ENCODE assay signal across 8 cellular contexts in the genomic region with DNA sequence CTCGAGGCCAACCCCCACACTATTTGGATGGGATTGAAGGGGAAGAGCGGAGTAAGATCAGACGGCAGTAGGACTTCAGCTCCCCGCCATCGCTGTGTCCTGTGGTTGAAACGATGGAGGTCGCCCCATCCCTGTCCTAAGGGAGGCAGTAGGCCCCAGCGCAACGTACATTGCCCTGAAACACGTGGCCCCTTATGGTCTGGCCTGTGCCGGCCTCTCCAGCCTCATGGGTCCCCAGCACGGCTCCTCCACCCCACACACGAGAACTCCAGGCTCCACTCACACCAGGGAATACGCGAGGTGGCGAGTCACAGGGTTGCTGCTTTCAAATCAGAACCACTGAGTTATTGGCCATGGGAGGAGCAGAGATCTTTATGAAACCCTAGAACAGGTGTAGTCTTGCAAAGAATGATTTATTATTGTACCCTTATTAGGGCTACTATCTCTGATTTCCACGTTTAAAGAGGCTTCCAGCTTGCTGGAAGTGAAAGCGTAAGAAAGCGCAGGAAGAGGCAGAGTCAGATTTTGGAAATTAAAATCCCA. TPM values are rescaled to one million over a fixed set of nuclear protein-coding genes. Genes with fewer than 3 reads are reported as not detected.
DNase-seq lines count a peak whose midpoint lies in the region; ATAC-seq and TF ChIP-seq lines count a peak whose summit lies in the region.

No MANE protein-coding gene starts in this region.

- peak overlapping the region; percentile 53 for H3K27ac ChIP-seq in CD8-positive, alpha-beta memory T cell (ENCODE audit: low read depth, low read length)
- H3K27ac ChIP-seq in hepatocyte = peak overlapping the region; percentile 45

- WGBS in hepatocyte (ENCODE audit: low lambda C conversion rate, missing lambda C conversion rate) = 53% methylated on average over 19 of the region's 19 CpGs

- TF ChIP-seq CTCF in HFF-Myc (IDR thresholded peaks at IDR 0.05; ENCODE audit: low read depth, low read length, missing control alignments) (no peak), hepatocyte (IDR thresholded peaks at IDR 0.05; ENCODE audit: poor library complexity) (no peak)

- H3K27me3 Mint-ChIP-seq in CD8-positive, alpha-beta memory T cell = no peaks in the 10 kb centered on the region
- H3K27me3 Mint-ChIP-seq in T-cell = no peaks in the 10 kb centered on the region

- H3K27ac Mint-ChIP-seq in CD8-positive, alpha-beta memory T cell = no peak overlapping the region
- no peak overlapping the region for H3K27ac Mint-ChIP-seq in T-cell

- no peaks in the 10 kb centered on the region for H3K9me2 ChIP-seq in hepatocyte (replicated peaks; ENCODE audit: insufficient read depth)

- peak overlapping the region; percentile 35 for H3K4me3 ChIP-seq in CD8-positive, alpha-beta memory T cell (ENCODE audit: low read length)
- H3K4me3 ChIP-seq in HFF-Myc (replicated peaks; ENCODE audit: low read depth, low read length) = peak overlapping the region; percentile 77; the same call in 1 of the 2 replicates
- H3K4me3 ChIP-seq in hepatocyte = no peak overlapping the region

- H3K79me2 ChIP-seq in hepatocyte = peaks cover 13% of the 10 kb centered on the region

- no peaks in the 10 kb centered on the region for H3K27me3 ChIP-seq in CD8-positive, alpha-beta memory T cell (ENCODE audit: insufficient read depth, low read length, poor library complexity, severe bottlenecking)
- H3K27me3 ChIP-seq in hepatocyte = no peaks in the 10 kb centered on the region

- H3K4me1 Mint-ChIP-seq in CD8-positive, alpha-beta memory T cell = peaks cover 19 to 22% (median 22%) of the 10 kb centered on the region in 3 donors
- H3K4me1 Mint-ChIP-seq in T-cell = peaks cover 25 to 27% (median 26%) of the 10 kb centered on the region in 3 donors

- peaks cover 10% of the 10 kb centered on the region for H3K36me3 ChIP-seq in CD8-positive, alpha-beta memory T cell (ENCODE audit: insufficient read depth, low read length)
- no peaks in the 10 kb centered on the region for H3K36me3 ChIP-seq in hepatocyte (replicated peaks; ENCODE audit: insufficient read depth, low read depth)

- peaks cover 26% of the 10 kb centered on the region for H3K4me1 ChIP-seq in CD8-positive, alpha-beta memory T cell (ENCODE audit: insufficient read depth, low read length)
- H3K4me1 ChIP-seq in hepatocyte (ENCODE audit: insufficient read depth) = peaks cover 3% of the 10 kb centered on the region

- H3K4me2 ChIP-seq in hepatocyte = peak overlapping the region; percentile 53

- no peaks in the 10 kb centered on the region for H4K20me1 ChIP-seq in hepatocyte (ENCODE audit: insufficient read depth, poor library complexity, severe bottlenecking)

- CTCF ChIA-PET in CD8-positive, alpha-beta memory T cell (lab: Charles Lee) = interaction anchor here (0.8 to 3.0 kb wide), 46 partner anchors 8 to 457 kb away, joined by 3 to 39 read pairs (median 6); a partner anchor contains a TSS
- CTCF ChIA-PET in T-cell (lab: Charles Lee) = interaction anchor here in 1 of 2 donors (0.8 to 1.5 kb wide), 28 partner anchors 10 to 317 kb away, joined by 3 to 35 read pairs (median 7); a partner anchor contains a TSS

- no peak for DNase-seq in CD8-positive, alpha-beta memory T cell
- no peak for DNase-seq in HFF-Myc (ENCODE audit: extremely low read depth, low read depth)
- peak in 2 of 34 experiments; percentile 15 to 22 for DNase-seq in T-cell
- no peak for DNase-seq in hepatocyte (ENCODE audit: low spot score)
- DNase-seq in stimulated activated naive CD8-positive, alpha-beta T cell treated with anti-CD3 and anti-CD28 coated beads, Interleukin-15, Interleukin-2, amounts not matched to agents 100 U/mL and 50 U/mL, for 24 hours = no peak
- no peak for DNase-seq in NCI-H446 treated with DMSO at 0.1 percent for 48 hours (lab: John Stamatoyannopoulos, UW)
- DNase-seq in SIG-M5 (lab: John Stamatoyannopoulos, UW) = no peak
- DNase-seq in NCI-H187 treated with DMSO at 0.1 percent for 48 hours (lab: John Stamatoyannopoulos, UW) = no peak

- no peaks in the 10 kb centered on the region for H3K9me3 ChIP-seq in CD8-positive, alpha-beta memory T cell (ENCODE audit: low read length)
- no peaks in the 10 kb centered on the region for H3K9me3 ChIP-seq in hepatocyte (ENCODE audit: low read depth)

- POLR2A ChIA-PET in CD8-positive, alpha-beta memory T cell (lab: Charles Lee) = interaction anchor here (0.6 to 1.6 kb wide), 15 partner anchors 12 to 1420 kb away, joined by 3 to 35 read pairs (median 5); a partner anchor contains a TSS
- POLR2A ChIA-PET in T-cell (lab: Charles Lee) = interaction anchor here in 1 of 2 donors (0.6 to 1.1 kb wide), 7 partner anchors 27 to 1613 kb away, joined by 3 to 11 read pairs (median 4); no protein-coding TSS in a partner anchor

- H3K9me3 Mint-ChIP-seq in CD8-positive, alpha-beta memory T cell = no peaks in the 10 kb centered on the region
- no peaks in the 10 kb centered on the region for H3K9me3 Mint-ChIP-seq in T-cell

- ATAC-seq in T-cell (replicated peaks in 1 of 4) = peak; percentile 2 to 19 (median 8)
- peak; percentile 8 for ATAC-seq in stimulated activated naive CD8-positive, alpha-beta T cell treated with anti-CD3 and anti-CD28 coated beads, Interleukin-15, Interleukin-2, amounts not matched to agents 100 U/mL and 50 U/mL, for 24 hours

- peak overlapping the region; percentile 34 for H2AFZ ChIP-seq in hepatocyte

- peaks cover 0 to 19% (median 7%) of the 10 kb centered on the region in 3 donors for H3K36me3 Mint-ChIP-seq in CD8-positive, alpha-beta memory T cell
- peaks cover 10% of the 10 kb centered on the region for H3K36me3 Mint-ChIP-seq in T-cell

- no peak overlapping the region for H3K4me3 Mint-ChIP-seq in CD8-positive, alpha-beta memory T cell
- no peak overlapping the region for H3K4me3 Mint-ChIP-seq in T-cell

RNA-seq across cellular contexts. Expression of a gene that starts 0.7 kb away (rescaled TPM):
- 100 to 1,000 TPM; 174 to 175 TPM for total RNA-seq in CD8-positive, alpha-beta memory T cell
- 73.7 TPM for polyA plus RNA-seq in CD8-positive, alpha-beta memory T cell
- total RNA-seq in T-cell (10 to 100 TPM; 11.2 to 30.6 (median 24.7) TPM), hepatocyte (25.9 and 33.8 TPM in 2 replicates)
- polyA plus RNA-seq in hepatocyte = 36.3 and 47.2 TPM in 2 replicates

RNA-seq across cellular contexts. Expression of a gene that starts 15.2 kb away (rescaled TPM):
- 10 to 100 TPM; 68.2 to 71.0 TPM for total RNA-seq in CD8-positive, alpha-beta memory T cell
- 59.0 TPM for polyA plus RNA-seq in CD8-positive, alpha-beta memory T cell
- 10 to 100 TPM; 21.3 to 50.2 (median 47.8) TPM for total RNA-seq in T-cell
- 36.1 and 51.3 TPM in 2 replicates for total RNA-seq in hepatocyte
- polyA plus RNA-seq in hepatocyte = 69.2 and 81.0 TPM in 2 replicates

RNA-seq across cellular contexts. Expression of a gene that starts 23.1 kb away (rescaled TPM):
- 1 to 10 TPM; 7.3 to 9.8 TPM for total RNA-seq in CD8-positive, alpha-beta memory T cell
- polyA plus RNA-seq in CD8-positive, alpha-beta memory T cell = 6.0 TPM
- total RNA-seq in T-cell (1 to 10 TPM; 1.3 to 6.6 (median 6.2) TPM), hepatocyte (12.4 and 18.7 TPM in 2 replicates)
- 23.6 and 25.2 TPM in 2 replicates for polyA plus RNA-seq in hepatocyte

RNA-seq across cellular contexts. Expression of a gene that starts 35.3 kb away (rescaled TPM):
- 10 to 100 TPM; 18.4 to 19.3 TPM for total RNA-seq in CD8-positive, alpha-beta memory T cell
- polyA plus RNA-seq in CD8-positive, alpha-beta memory T cell = 10.2 TPM
- total RNA-seq in T-cell (10 to 100 TPM in 3 of 5 donors, 1 to 10 TPM in 2; 7.3 to 17.5 (median 16.4) TPM), hepatocyte (7.7 and 8.0 TPM in 2 replicates)
- polyA plus RNA-seq in hepatocyte = 6.1 and 7.1 TPM in 2 replicates

RNA-seq across cellular contexts. Expression of a gene that starts 42.0 kb away (rescaled TPM):
- 100 to 1,000 TPM; 333 to 363 TPM for total RNA-seq in CD8-positive, alpha-beta memory T cell
- polyA plus RNA-seq in CD8-positive, alpha-beta memory T cell = 256 TPM
- total RNA-seq in T-cell = 100 to 1,000 TPM; 322 to 640 (median 518) TPM
- total RNA-seq in hepatocyte = 1.5 and 3.4 TPM in 2 replicates
- 0.95 and 1.1 TPM in 2 replicates for polyA plus RNA-seq in hepatocyte
